ENCODE assay signal across 26 cellular contexts in the genomic region with DNA sequence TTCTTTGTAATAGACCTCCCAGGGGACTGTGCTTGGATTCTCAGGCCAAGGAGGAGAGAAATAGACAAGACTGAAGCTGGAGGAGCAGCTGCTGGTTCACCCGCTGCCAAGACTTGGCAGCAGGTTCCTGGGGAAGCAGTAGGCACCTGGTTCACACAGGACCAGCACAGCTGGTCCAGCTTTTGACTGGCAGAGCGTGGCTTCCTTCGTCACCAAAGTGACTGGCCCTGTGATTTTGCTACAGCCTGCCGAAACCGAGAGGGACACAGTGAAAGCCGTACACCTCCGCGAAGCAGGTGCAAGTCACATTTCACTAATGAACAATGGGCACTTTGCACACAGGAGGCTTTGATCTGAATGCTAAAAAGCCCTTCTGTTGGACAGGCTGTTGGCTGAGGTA.
DNase-seq lines count a peak whose midpoint lies in the region; ATAC-seq lines count a peak whose summit lies in the region.
"Had no signal": no experiment of that assay in that cellular context is flagged by ENCODE, and none has a peak within 500 bp of the region (broad histone marks: within the 10 kb centered on the region; RNA-seq: fewer than 3 reads in every experiment).

No MANE protein-coding gene starts in this region.

- no peak overlapping the region for H4K91ac ChIP-seq in mesenchymal stem cell (ENCODE audit: low read length)

- H4K8ac ChIP-seq in mesenchymal stem cell (ENCODE audit: low read length), result peak overlapping the region; percentile 14

- H3K14ac ChIP-seq in mesenchymal stem cell (ENCODE audit: low read length in 2 of 2), result no peak overlapping the region

- peaks cover 4% of the 10 kb centered on the region for H3K4me1 ChIP-seq in mesenchymal stem cell (ENCODE audit: control insufficient read depth, insufficient read depth, low read depth, low read length)
- H3K4me1 ChIP-seq: breast epithelium, testis had no signal

- no peaks in the 10 kb centered on the region for H3K9me3 ChIP-seq in mesenchymal stem cell (ENCODE audit: control insufficient read depth, low read length)
- H3K9me3 ChIP-seq: breast epithelium, testis had no signal

- H3K23ac ChIP-seq in mesenchymal stem cell (ENCODE audit: low read length in 2 of 2), result no peak overlapping the region

- H3K27me3 ChIP-seq in mesenchymal stem cell (ENCODE audit: control insufficient read depth in 1 of 2, insufficient read depth in 1 of 2, low read length in 2 of 2), result peaks cover 0 to 3% of the 10 kb centered on the region in 2 experiments
- H3K27me3 ChIP-seq: breast epithelium, testis had no signal

- H2BK15ac ChIP-seq in mesenchymal stem cell (ENCODE audit: low read depth, poor library complexity, severe bottlenecking), result peak overlapping the region; percentile 19

- H3K36me3 ChIP-seq in mesenchymal stem cell (ENCODE audit: control insufficient read depth in 1 of 2, insufficient read depth in 2 of 2, low read depth in 1 of 2, low read length in 2 of 2), result no peaks in the 10 kb centered on the region
- H3K36me3 ChIP-seq: breast epithelium had no signal

- H3K27ac ChIP-seq in mesenchymal stem cell (ENCODE audit: low read length, poor library complexity, severe bottlenecking), result no peak overlapping the region
- H3K27ac ChIP-seq: breast epithelium, testis had no signal

- peak; percentile 56 for ATAC-seq in GM19395 (IDR thresholded peaks at IDR 0.05; ENCODE audit: unreplicated experiment)
- ATAC-seq in GM21723 (IDR thresholded peaks at IDR 0.05; ENCODE audit: unreplicated experiment), result no peak
- ATAC-seq: activated CD8-positive, alpha-beta T cell treated with anti-CD3 and anti-CD28 coated beads, Interleukin-2, amount 10 ng/mL, durations not matched to agents 7 days and 5 days; activated naive CD4-positive, alpha-beta T cell treated with anti-CD3 and anti-CD28 coated beads, Interleukin-2, amount 50 U/mL, for 72 hours; left ventricle myocardium superior; naive thymus-derived CD4-positive, alpha-beta T cell; PC-3; Right ventricle myocardium inferior had no signal

- no peak overlapping the region for H2BK5ac ChIP-seq in mesenchymal stem cell (ENCODE audit: low read depth, low read length, poor library complexity, severe bottlenecking)

- no peak overlapping the region for H3K9ac ChIP-seq in mesenchymal stem cell (ENCODE audit: low read length)

- peak overlapping the region in 1 of 2 experiments; percentile 25 for H3K4ac ChIP-seq in mesenchymal stem cell (ENCODE audit: low read depth in 1 of 2, low read length in 2 of 2)

- H3K79me1 ChIP-seq in mesenchymal stem cell (replicated peaks; ENCODE audit: low read length, poor library complexity, severe bottlenecking), result no peaks in the 10 kb centered on the region

- no peak overlapping the region for H3K18ac ChIP-seq in mesenchymal stem cell (ENCODE audit: low read depth in 1 of 2, low read length in 2 of 2)

- WGBS in mesenchymal stem cell, result 95% methylated on average over 8 of the region's 8 CpGs

- no peak overlapping the region for H3K4me2 ChIP-seq in mesenchymal stem cell (ENCODE audit: low read length, poor library complexity, severe bottlenecking)

- no peak overlapping the region for H3K4me3 ChIP-seq in mesenchymal stem cell (ENCODE audit: insufficient read depth in 1 of 2, low read depth in 1 of 2, low read length in 2 of 2)
- H3K4me3 ChIP-seq: breast epithelium, testis had no signal

- H2BK120ac ChIP-seq in mesenchymal stem cell (ENCODE audit: low read depth, low read length), result no peak overlapping the region

- DNase-seq in NCI-H1092 treated with DMSO at 0.1 percent for 48 hours (lab: John Stamatoyannopoulos, UW), result peak; percentile 8
- no peak for DNase-seq in NCI-H1092 (lab: John Stamatoyannopoulos, UW)
- DNase-seq in NCI-H2171 (lab: John Stamatoyannopoulos, UW), result peak; percentile 24
- DNase-seq in mesenchymal stem cell, result no peak
- no peak for DNase-seq in GM03348 (ENCODE audit: low spot score)
- no peak for DNase-seq in NCI-H82 treated with DMSO at 0.1 percent for 48 hours (lab: John Stamatoyannopoulos, UW; ENCODE audit: unreplicated experiment)
- DNase-seq: activated CD8-positive, alpha-beta T cell treated with anti-CD3 and anti-CD28 coated beads, Interleukin-2, amount 10 ng/mL, durations not matched to agents 7 days and 5 days; AML-193; DND-41; effector memory CD4-positive, alpha-beta T cell; erythroblast; glutamatergic neuron; GOT3; islet precursor cell; left ventricle myocardium superior; naive thymus-derived CD4-positive, alpha-beta T cell; NCI-H1417; NCI-H2081 treated with DMSO at 0.1 percent for 48 hours; PC-3; stimulated activated naive CD4-positive, alpha-beta T cell treated with Interleukin-2 at 50 U/mL for 16 hours; testis had no signal

- H2AK5ac ChIP-seq in mesenchymal stem cell (ENCODE audit: low read length, severe bottlenecking), result no peak overlapping the region

- no peak overlapping the region for H2AFZ ChIP-seq in mesenchymal stem cell (ENCODE audit: low read depth, low read length)

- no peak overlapping the region for H2BK12ac ChIP-seq in mesenchymal stem cell (ENCODE audit: low read length in 2 of 2)

Comparison
In these comparisons a context has a peak if more than half of its experiments do, and no peak if none do; other contexts are left out.
1. DNase-seq: peak in NCI-H1092 treated with DMSO at 0.1 percent for 48 hours (single experiment) and NCI-H2171 (single experiment); none in NCI-H1092 (single experiment), mesenchymal stem cell (single experiment), GM03348 (single experiment) and NCI-H82 treated with DMSO at 0.1 percent for 48 hours (single experiment).